In genomic region chrX:112789931-112790330, GRCh38 we compare ENCODE assay signal across 1 cellular context.
TF ChIP-seq lines count a peak whose summit lies in the region.

No MANE protein-coding gene starts in this region.

TF ChIP-seq in HepG2, 621 proteins besides CTCF, POLR2A, EP300 and RAD21 (continued from another document):
- TF ChIP-seq THRA (CRISPR knock-in tag; IDR thresholded peaks at IDR 0.05; ENCODE audit: borderline replicate concordance) (peak; percentile 57; the same call in 1 of the 2 replicates), TCF7 (IDR thresholded peaks at IDR 0.05; ENCODE audit: low read depth) (peak; percentile 37; the same call in 1 of the 2 replicates), ARID5B (CRISPR knock-in tag; IDR thresholded peaks at IDR 0.05) (peak; percentile 84), GTF2F1 (IDR thresholded peaks at IDR 0.05; ENCODE audit: low read length) (no peak)
